Comparison of ENCODE assay signal across 9 cellular contexts in genomic region chr14:103920981-103921854, GRCh38. TPM values are rescaled to one million over a fixed set of nuclear protein-coding genes. Genes with fewer than 3 reads are reported as not detected.
DNase-seq lines count a peak whose midpoint lies in the region; ATAC-seq, FAIRE-seq and TF ChIP-seq lines count a peak whose summit lies in the region.
"Had no signal": no experiment of that assay in that cellular context is flagged by ENCODE, and none has a peak within 500 bp of the region (broad histone marks: within the 10 kb centered on the region; RNA-seq: fewer than 3 reads in every experiment).

No MANE protein-coding gene starts in this region.

- peak overlapping the region; percentile 73 to 100 (median 91) for H3K4me3 ChIP-seq in keratinocyte (ENCODE audit: control insufficient read depth in 2 of 3, extremely low read depth in 1 of 3, insufficient read depth in 2 of 3, low read depth in 1 of 3, low read length in 3 of 3)

- DNase-seq in AML-193 (lab: John Stamatoyannopoulos, UW) (peak; percentile 86 to 88), NCI-H345 (lab: John Stamatoyannopoulos, UW) (peak; percentile 92), cerebellar cortex (ENCODE audit: low spot score) (peak; percentile 88), keratinocyte (ENCODE audit: low read depth, low spot score) (peak; percentile 73)
- DNase-seq in activated CD4-positive, CD25-positive, alpha-beta regulatory T cell treated with anti-CD3 and anti-CD28 coated beads, Interleukin-2, amount 50 U/mL, for 16 hours (ENCODE audit: low read depth, low spot score) = peak; percentile 93
- peak; percentile 86 to 93 (median 90) for DNase-seq in stimulated activated CD4-positive, alpha-beta T cell treated with anti-CD3 and anti-CD28 coated beads, Interleukin-12 subunit alpha, Interleukin-12 subunit beta, amount 100 ng/mL, for 48 hours (ENCODE audit: low read depth in 2 of 3, low spot score in 1 of 3)

- peak overlapping the region; percentile 97 for H3K4me2 ChIP-seq in keratinocyte (ENCODE audit: control insufficient read depth, extremely low read depth, insufficient read depth, low read depth, low read length)

- no peaks in the 10 kb centered on the region for H3K9me3 ChIP-seq in keratinocyte (ENCODE audit: control insufficient read depth, low read depth, low read length)

- peak overlapping the region; percentile 93 for H3K27ac ChIP-seq in keratinocyte (ENCODE audit: control insufficient read depth, insufficient read depth, low read length)

- peak; percentile 94 to 99 (median 97) for TF ChIP-seq CTCF in keratinocyte (optimal IDR thresholded peaks at IDR 0.05 in 1 of 3, IDR thresholded peaks at IDR 0.05 in 1 of 3, conservative IDR thresholded peaks at IDR 0.05 in 1 of 3; ENCODE audit: extremely low read depth in 1 of 3, insufficient read depth in 2 of 3, low read length in 3 of 3)

- peaks cover 5% of the 10 kb centered on the region for H3K4me1 ChIP-seq in keratinocyte (ENCODE audit: control insufficient read depth, extremely low read depth, insufficient read depth, low read length)

- FAIRE-seq in keratinocyte (lab: Jason Lieb, UNC) = peak; percentile 76
- FAIRE-seq: colon had no signal

- dilution Hi-C loops in keratinocyte (cut with MboI; ENCODE audit: extremely low pct_ligation_motif_present, low sequenced_read_pairs) = no loop called here

- peak overlapping the region; percentile 95 for H2AFZ ChIP-seq in keratinocyte (ENCODE audit: control insufficient read depth, low read length)

- H3K9me1 ChIP-seq in keratinocyte (ENCODE audit: control insufficient read depth, extremely low read depth, insufficient read depth, low read length) = no peaks in the 10 kb centered on the region

- peaks cover 5 to 8% of the 10 kb centered on the region in 2 experiments for H3K36me3 ChIP-seq in keratinocyte (ENCODE audit: control insufficient read depth in 2 of 2, extremely low read depth in 1 of 2, insufficient read depth in 2 of 2, low read length in 2 of 2)

- ATAC-seq in GM19025 (IDR thresholded peaks at IDR 0.05; ENCODE audit: low read depth, unreplicated experiment) (peak; percentile 97), HG03280 (IDR thresholded peaks at IDR 0.05; ENCODE audit: unreplicated experiment) (peak; percentile 95)

- H4K20me1 ChIP-seq in keratinocyte (ENCODE audit: control insufficient read depth, extremely low read depth, insufficient read depth, low read length) = no peaks in the 10 kb centered on the region

- H3K79me2 ChIP-seq in keratinocyte (ENCODE audit: control insufficient read depth, insufficient read depth, low read length) = peaks cover 47% of the 10 kb centered on the region

- H3K9ac ChIP-seq in keratinocyte (ENCODE audit: control insufficient read depth, extremely low read depth, insufficient read depth, low read length) = peak overlapping the region; percentile 98

- H3K27me3 ChIP-seq in keratinocyte (ENCODE audit: control insufficient read depth, extremely low read depth, insufficient read depth, low read length) = no peaks in the 10 kb centered on the region

RNA-seq across cellular contexts. Expression of gene TDRD9, which starts 7.0 kb away (rescaled TPM):
- 0.06 to 0.10 TPM (median 0.09 TPM) in 3 replicates for polyA plus RNA-seq in keratinocyte
- polyA plus RNA-seq in keratinocyte (2011; ENCODE audit: low read depth) = not detected
- 0.04 and 0.06 TPM in 2 replicates for polyA plus RNA-seq in keratinocyte (2011; cell fraction: cytosol; rRNA removed)
- 0.19 and 0.20 TPM in 2 replicates for polyA plus RNA-seq in keratinocyte (2011; cell fraction: nucleus; rRNA removed)
- polyA plus RNA-seq in keratinocyte (2012; ENCODE audit: low replicate concordance) = 0.08 and 0.37 TPM in 2 replicates
- 0.10 TPM in 2 of 3 replicates, not detected in the other for polyA minus RNA-seq in keratinocyte
- polyA minus RNA-seq in keratinocyte (2011; cell fraction: cytosol; rRNA and poly(A)+ RNA removed) = not detected
- polyA minus RNA-seq in keratinocyte (2011; cell fraction: nucleus; rRNA and poly(A)+ RNA removed) = 0.11 TPM in 1 of 2 replicates, not detected in the other

RNA-seq across cellular contexts. Expression of gene RD3L, which starts 21.1 kb away (rescaled TPM):
- not detected in 3 replicates for polyA plus RNA-seq in keratinocyte
- polyA plus RNA-seq in keratinocyte (2011; ENCODE audit: low read depth) = not detected
- not detected in 2 replicates for polyA plus RNA-seq in keratinocyte (2011; cell fraction: cytosol; rRNA removed)
- polyA plus RNA-seq in keratinocyte (2011; cell fraction: nucleus; rRNA removed) = not detected in 2 replicates
- polyA plus RNA-seq in keratinocyte (2012; ENCODE audit: low replicate concordance) = not detected in 2 replicates
- polyA minus RNA-seq in keratinocyte = not detected in 3 replicates
- not detected for polyA minus RNA-seq in keratinocyte (2011; cell fraction: cytosol; rRNA and poly(A)+ RNA removed)
- polyA minus RNA-seq in keratinocyte (2011; cell fraction: nucleus; rRNA and poly(A)+ RNA removed) = not detected in 2 replicates

Comparison
In these comparisons a context has a peak if more than half of its experiments do, and no peak if none do; other contexts are left out.
1. Peak in every context shown above with its lines: DNase-seq, ATAC-seq, H3K4me3 ChIP-seq and H3K27ac ChIP-seq.